Comparison of ENCODE assay signal across 1 cellular context in genomic region chr6:45328523-45328922, GRCh38.
TF ChIP-seq lines count a peak whose summit lies in the region.

No MANE protein-coding gene starts in this region.

TF ChIP-seq in H1, 55 proteins besides CTCF, POLR2A, EP300 and RAD21:
- no peak for TF ChIP-seq KDM5A (IDR thresholded peaks at IDR 0.05; ENCODE audit: low read length)
- no peak for TF ChIP-seq SIRT6 (IDR thresholded peaks at IDR 0.05; ENCODE audit: low read length)
- no peak for TF ChIP-seq CBX8 (IDR thresholded peaks at IDR 0.05; ENCODE audit: borderline replicate concordance, low read depth, low read length)
- no peak for TF ChIP-seq FOSL1 (IDR thresholded peaks at IDR 0.05; ENCODE audit: insufficient read depth, low read depth, low read length)
- TF ChIP-seq KDM1A (IDR thresholded peaks at IDR 0.05; ENCODE audit: borderline replicate concordance, low read length): no peak
- TF ChIP-seq SP2 (IDR thresholded peaks at IDR 0.05; ENCODE audit: low read length): no peak
- TF ChIP-seq PHF8 (conservative IDR thresholded peaks at IDR 0.05; ENCODE audit: low read depth, low read length): no peak
- no peak for TF ChIP-seq BCL11A (IDR thresholded peaks at IDR 0.05; ENCODE audit: low read depth in 2 of 2, low read length in 2 of 2)
- TF ChIP-seq CHD7 (IDR thresholded peaks at IDR 0.05; ENCODE audit: insufficient replicate concordance, low read length): no peak
